17 cellular contexts compared by ENCODE assay signal in genomic region chr9:121556082-121556481, GRCh38. TPM values are rescaled to one million over a fixed set of nuclear protein-coding genes. Genes with fewer than 3 reads are reported as not detected.
DNase-seq lines count a peak whose midpoint lies in the region; ATAC-seq and TF ChIP-seq lines count a peak whose summit lies in the region.
"Had no signal": no experiment of that assay in that cellular context is flagged by ENCODE, and none has a peak within 500 bp of the region (broad histone marks: within the 10 kb centered on the region; RNA-seq: fewer than 3 reads in every experiment).

No MANE protein-coding gene starts in this region.

- DNase-seq in NCI-H2196 treated with DMSO at 0.1 percent for 48 hours (lab: John Stamatoyannopoulos, UW; ENCODE audit: unreplicated experiment) (peak; percentile 20), NCI-H2196 (lab: John Stamatoyannopoulos, UW; ENCODE audit: unreplicated experiment) (no peak), chondrocyte (ENCODE audit: low spot score) (no peak), thoracic aorta (ENCODE audit: low spot score) (no peak), activated T-cell treated with anti-CD3 and anti-CD28 coated beads for 4 hours (no peak), left cardiac atrium (no peak)
- no peak for DNase-seq in CD8-positive, alpha-beta memory T cell
- DNase-seq: Kasumi-1, NCI-H1105 treated with DMSO at 0.1 percent for 48 hours, NCI-H187, NCI-H82, SIG-M5 had no signal

- H3K27me3 ChIP-seq in muscle layer of duodenum (ENCODE audit: low read depth, low read length) (no peaks in the 10 kb centered on the region), thoracic aorta (replicated peaks; ENCODE audit: insufficient read depth) (no peaks in the 10 kb centered on the region)
- H3K27me3 ChIP-seq in CD8-positive, alpha-beta memory T cell (ENCODE audit: insufficient read depth, low read length, poor library complexity, severe bottlenecking) = no peaks in the 10 kb centered on the region
- H3K27me3 ChIP-seq: BLaER1 had no signal

- H3K4me3 ChIP-seq in muscle layer of duodenum (ENCODE audit: low read depth in 1 of 2, low read length in 2 of 2) (no peak overlapping the region), thoracic aorta (no peak overlapping the region)
- no peak overlapping the region for H3K4me3 ChIP-seq in CD8-positive, alpha-beta memory T cell (ENCODE audit: low read length)
- H3K4me3 ChIP-seq: BLaER1 had no signal

- POLR2A ChIA-PET in CD8-positive, alpha-beta memory T cell (lab: Charles Lee) = no interaction called here

- H3K27ac ChIP-seq in muscle layer of duodenum (ENCODE audit: low read length) (peak overlapping the region; percentile 16), thoracic aorta (peak overlapping the region; percentile 78 to 81)
- H3K27ac ChIP-seq in CD8-positive, alpha-beta memory T cell (ENCODE audit: low read depth, low read length) = no peak overlapping the region
- H3K27ac ChIP-seq: 22Rv1 had no signal

- H3K9me3 Mint-ChIP-seq in chondrocyte (ENCODE audit: low read depth) = no peaks in the 10 kb centered on the region
- H3K9me3 Mint-ChIP-seq in CD8-positive, alpha-beta memory T cell = no peaks in the 10 kb centered on the region

- H3K27ac Mint-ChIP-seq in chondrocyte (ENCODE audit: unreplicated experiment) = peak overlapping the region; percentile 96
- H3K27ac Mint-ChIP-seq in CD8-positive, alpha-beta memory T cell = no peak overlapping the region

- TF ChIP-seq CTCF in chondrocyte (IDR thresholded peaks at IDR 0.05) (no peak), thoracic aorta (IDR thresholded peaks at IDR 0.05) (no peak)

- H3K9me3 ChIP-seq in muscle layer of duodenum (ENCODE audit: control insufficient read depth in 1 of 2, low read length in 2 of 2) = no peaks in the 10 kb centered on the region
- no peaks in the 10 kb centered on the region for H3K9me3 ChIP-seq in thoracic aorta
- H3K9me3 ChIP-seq in CD8-positive, alpha-beta memory T cell (ENCODE audit: low read length) = no peaks in the 10 kb centered on the region
- H3K9me3 ChIP-seq: BLaER1 had no signal

- no peaks in the 10 kb centered on the region for H3K36me3 Mint-ChIP-seq in chondrocyte (ENCODE audit: low read depth)
- no peaks in the 10 kb centered on the region for H3K36me3 Mint-ChIP-seq in CD8-positive, alpha-beta memory T cell

- CTCF ChIA-PET in CD8-positive, alpha-beta memory T cell (lab: Charles Lee) = interaction anchor here (1.7 kb wide), 1 partner anchor 10 kb away, joined by 6 read pairs; no protein-coding TSS in a partner anchor

- intact Hi-C loops in left cardiac atrium (cut with DNase I) = loop anchor here (10.0 kb wide), 2 partner anchors 49 to 129 kb away; no protein-coding TSS in a partner anchor

- ATAC-seq in thoracic aorta (ENCODE audit: insufficient number of reproducible peaks, low FRiP score, low read depth) = no peak
- no peak for ATAC-seq in left cardiac atrium

- no peak overlapping the region for H3K4me3 Mint-ChIP-seq in chondrocyte (ENCODE audit: unreplicated experiment)
- no peak overlapping the region for H3K4me3 Mint-ChIP-seq in CD8-positive, alpha-beta memory T cell

- H3K4me1 Mint-ChIP-seq in chondrocyte (ENCODE audit: low read depth) = peaks cover 37% of the 10 kb centered on the region
- H3K4me1 Mint-ChIP-seq in CD8-positive, alpha-beta memory T cell = peaks cover 2 to 14% (median 3%) of the 10 kb centered on the region in 3 donors

- H3K4me1 ChIP-seq in muscle layer of duodenum (ENCODE audit: control insufficient read depth in 1 of 2, insufficient read depth in 2 of 2, low read length in 2 of 2) = peaks cover 0 to 5% of the 10 kb centered on the region in 2 donors
- peaks cover 31 to 39% of the 10 kb centered on the region in 2 donors for H3K4me1 ChIP-seq in thoracic aorta (ENCODE audit: control insufficient read depth in 1 of 2, low read depth in 2 of 2)
- peaks cover 12% of the 10 kb centered on the region for H3K4me1 ChIP-seq in CD8-positive, alpha-beta memory T cell (ENCODE audit: insufficient read depth, low read length)

- H3K36me3 ChIP-seq in muscle layer of duodenum (ENCODE audit: control insufficient read depth in 1 of 2, insufficient read depth in 2 of 2, low read length in 2 of 2) (no peaks in the 10 kb centered on the region), thoracic aorta (no peaks in the 10 kb centered on the region)
- no peaks in the 10 kb centered on the region for H3K36me3 ChIP-seq in CD8-positive, alpha-beta memory T cell (ENCODE audit: insufficient read depth, low read length)
- H3K36me3 ChIP-seq: BLaER1 had no signal

- H3K27me3 Mint-ChIP-seq in chondrocyte (ENCODE audit: low read depth) = no peaks in the 10 kb centered on the region
- H3K27me3 Mint-ChIP-seq in CD8-positive, alpha-beta memory T cell = peaks cover 4 to 17% of the 10 kb centered on the region in 2 donors

RNA-seq across cellular contexts. Expression of gene GGTA1, which starts 56.4 kb away (rescaled TPM):
- total RNA-seq in chondrocyte (0.46 to 3.2 TPM (median 2.5 TPM) in 3 replicates), thoracic aorta (100 to 1,000 TPM in 1 of 2 donors, 10 to 100 TPM in 1; 55.1 to 102 TPM), left cardiac atrium (10 to 100 TPM in 1 of 2 donors, 1 to 10 TPM in 1; 8.3 to 19.3 TPM)
- not detected for total RNA-seq in CD8-positive, alpha-beta memory T cell
- polyA plus RNA-seq in CD8-positive, alpha-beta memory T cell = not detected
- total RNA-seq: H7, NCI-H460 had no signal
